Comparison of ENCODE assay signal across 1 cellular context in the genomic region with DNA sequence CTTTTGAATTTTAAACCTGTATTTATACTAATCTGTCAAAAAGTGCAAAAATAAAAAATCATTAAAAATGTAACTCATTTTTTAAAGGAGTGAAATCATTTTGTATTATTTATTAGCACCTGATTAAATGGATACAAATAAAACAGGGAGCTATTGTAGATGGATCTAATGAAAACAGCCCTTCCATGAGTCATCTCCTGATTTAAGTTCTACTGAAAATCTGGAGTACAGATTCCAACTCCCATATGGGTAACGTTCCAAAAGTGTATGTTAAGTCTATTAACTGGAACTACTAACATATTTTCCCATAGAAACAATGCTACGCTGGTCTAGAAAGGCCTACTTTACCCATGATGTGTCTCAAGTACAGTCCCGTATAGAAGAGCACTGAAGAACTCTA.
TF ChIP-seq lines count a peak whose summit lies in the region.

No MANE protein-coding gene starts in this region.

TF ChIP-seq in GM23338, 12 proteins besides CTCF, POLR2A, EP300 and RAD21 (continued from another document):
- TF ChIP-seq, protein P1, sequence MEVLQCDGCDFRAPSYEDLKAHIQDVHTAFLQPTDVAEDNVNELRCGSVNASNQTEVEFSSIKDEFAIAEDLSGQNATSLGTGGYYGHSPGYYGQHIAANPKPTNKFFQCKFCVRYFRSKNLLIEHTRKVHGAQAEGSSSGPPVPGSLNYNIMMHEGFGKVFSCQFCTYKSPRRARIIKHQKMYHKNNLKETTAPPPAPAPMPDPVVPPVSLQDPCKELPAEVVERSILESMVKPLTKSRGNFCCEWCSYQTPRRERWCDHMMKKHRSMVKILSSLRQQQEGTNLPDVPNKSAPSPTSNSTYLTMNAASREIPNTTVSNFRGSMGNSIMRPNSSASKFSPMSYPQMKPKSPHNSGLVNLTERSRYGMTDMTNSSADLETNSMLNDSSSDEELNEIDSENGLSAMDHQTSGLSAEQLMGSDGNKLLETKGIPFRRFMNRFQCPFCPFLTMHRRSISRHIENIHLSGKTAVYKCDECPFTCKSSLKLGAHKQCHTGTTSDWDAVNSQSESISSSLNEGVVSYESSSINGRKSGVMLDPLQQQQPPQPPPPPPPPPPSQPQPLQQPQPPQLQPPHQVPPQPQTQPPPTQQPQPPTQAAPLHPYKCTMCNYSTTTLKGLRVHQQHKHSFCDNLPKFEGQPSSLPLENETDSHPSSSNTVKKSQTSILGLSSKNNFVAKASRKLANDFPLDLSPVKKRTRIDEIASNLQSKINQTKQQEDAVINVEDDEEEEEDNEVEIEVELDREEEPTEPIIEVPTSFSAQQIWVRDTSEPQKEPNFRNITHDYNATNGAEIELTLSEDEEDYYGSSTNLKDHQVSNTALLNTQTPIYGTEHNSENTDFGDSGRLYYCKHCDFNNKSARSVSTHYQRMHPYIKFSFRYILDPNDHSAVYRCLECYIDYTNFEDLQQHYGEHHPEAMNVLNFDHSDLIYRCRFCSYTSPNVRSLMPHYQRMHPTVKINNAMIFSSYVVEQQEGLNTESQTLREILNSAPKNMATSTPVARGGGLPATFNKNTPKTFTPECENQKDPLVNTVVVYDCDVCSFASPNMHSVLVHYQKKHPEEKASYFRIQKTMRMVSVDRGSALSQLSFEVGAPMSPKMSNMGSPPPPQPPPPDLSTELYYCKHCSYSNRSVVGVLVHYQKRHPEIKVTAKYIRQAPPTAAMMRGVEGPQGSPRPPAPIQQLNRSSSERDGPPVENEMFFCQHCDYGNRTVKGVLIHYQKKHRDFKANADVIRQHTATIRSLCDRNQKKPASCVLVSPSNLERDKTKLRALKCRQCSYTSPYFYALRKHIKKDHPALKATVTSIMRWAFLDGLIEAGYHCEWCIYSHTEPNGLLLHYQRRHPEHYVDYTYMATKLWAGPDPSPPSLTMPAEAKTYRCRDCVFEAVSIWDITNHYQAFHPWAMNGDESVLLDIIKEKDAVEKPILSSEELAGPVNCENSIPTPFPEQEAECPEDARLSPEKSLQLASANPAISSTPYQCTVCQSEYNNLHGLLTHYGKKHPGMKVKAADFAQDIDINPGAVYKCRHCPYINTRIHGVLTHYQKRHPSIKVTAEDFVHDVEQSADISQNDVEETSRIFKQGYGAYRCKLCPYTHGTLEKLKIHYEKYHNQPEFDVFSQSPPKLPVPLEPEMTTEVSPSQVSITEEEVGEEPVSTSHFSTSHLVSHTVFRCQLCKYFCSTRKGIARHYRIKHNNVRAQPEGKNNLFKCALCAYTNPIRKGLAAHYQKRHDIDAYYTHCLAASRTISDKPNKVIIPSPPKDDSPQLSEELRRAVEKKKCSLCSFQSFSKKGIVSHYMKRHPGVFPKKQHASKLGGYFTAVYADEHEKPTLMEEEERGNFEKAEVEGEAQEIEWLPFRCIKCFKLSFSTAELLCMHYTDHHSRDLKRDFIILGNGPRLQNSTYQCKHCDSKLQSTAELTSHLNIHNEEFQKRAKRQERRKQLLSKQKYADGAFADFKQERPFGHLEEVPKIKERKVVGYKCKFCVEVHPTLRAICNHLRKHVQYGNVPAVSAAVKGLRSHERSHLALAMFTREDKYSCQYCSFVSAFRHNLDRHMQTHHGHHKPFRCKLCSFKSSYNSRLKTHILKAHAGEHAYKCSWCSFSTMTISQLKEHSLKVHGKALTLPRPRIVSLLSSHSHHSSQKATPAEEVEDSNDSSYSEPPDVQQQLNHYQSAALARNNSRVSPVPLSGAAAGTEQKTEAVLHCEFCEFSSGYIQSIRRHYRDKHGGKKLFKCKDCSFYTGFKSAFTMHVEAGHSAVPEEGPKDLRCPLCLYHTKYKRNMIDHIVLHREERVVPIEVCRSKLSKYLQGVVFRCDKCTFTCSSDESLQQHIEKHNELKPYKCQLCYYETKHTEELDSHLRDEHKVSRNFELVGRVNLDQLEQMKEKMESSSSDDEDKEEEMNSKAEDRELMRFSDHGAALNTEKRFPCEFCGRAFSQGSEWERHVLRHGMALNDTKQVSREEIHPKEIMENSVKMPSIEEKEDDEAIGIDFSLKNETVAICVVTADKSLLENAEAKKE (CRISPR knock-in tag; IDR thresholded peaks at IDR 0.05), result no peak
- TF ChIP-seq, protein P2, sequence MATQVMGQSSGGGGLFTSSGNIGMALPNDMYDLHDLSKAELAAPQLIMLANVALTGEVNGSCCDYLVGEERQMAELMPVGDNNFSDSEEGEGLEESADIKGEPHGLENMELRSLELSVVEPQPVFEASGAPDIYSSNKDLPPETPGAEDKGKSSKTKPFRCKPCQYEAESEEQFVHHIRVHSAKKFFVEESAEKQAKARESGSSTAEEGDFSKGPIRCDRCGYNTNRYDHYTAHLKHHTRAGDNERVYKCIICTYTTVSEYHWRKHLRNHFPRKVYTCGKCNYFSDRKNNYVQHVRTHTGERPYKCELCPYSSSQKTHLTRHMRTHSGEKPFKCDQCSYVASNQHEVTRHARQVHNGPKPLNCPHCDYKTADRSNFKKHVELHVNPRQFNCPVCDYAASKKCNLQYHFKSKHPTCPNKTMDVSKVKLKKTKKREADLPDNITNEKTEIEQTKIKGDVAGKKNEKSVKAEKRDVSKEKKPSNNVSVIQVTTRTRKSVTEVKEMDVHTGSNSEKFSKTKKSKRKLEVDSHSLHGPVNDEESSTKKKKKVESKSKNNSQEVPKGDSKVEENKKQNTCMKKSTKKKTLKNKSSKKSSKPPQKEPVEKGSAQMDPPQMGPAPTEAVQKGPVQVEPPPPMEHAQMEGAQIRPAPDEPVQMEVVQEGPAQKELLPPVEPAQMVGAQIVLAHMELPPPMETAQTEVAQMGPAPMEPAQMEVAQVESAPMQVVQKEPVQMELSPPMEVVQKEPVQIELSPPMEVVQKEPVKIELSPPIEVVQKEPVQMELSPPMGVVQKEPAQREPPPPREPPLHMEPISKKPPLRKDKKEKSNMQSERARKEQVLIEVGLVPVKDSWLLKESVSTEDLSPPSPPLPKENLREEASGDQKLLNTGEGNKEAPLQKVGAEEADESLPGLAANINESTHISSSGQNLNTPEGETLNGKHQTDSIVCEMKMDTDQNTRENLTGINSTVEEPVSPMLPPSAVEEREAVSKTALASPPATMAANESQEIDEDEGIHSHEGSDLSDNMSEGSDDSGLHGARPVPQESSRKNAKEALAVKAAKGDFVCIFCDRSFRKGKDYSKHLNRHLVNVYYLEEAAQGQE (IDR thresholded peaks at IDR 0.05; ENCODE audit: unreplicated experiment), result no peak
- TF ChIP-seq ZNF331 (CRISPR knock-in tag; IDR thresholded peaks at IDR 0.05; ENCODE audit: low read depth) (no peak), EZH2phosphoT487 (IDR thresholded peaks at IDR 0.05; ENCODE audit: unreplicated experiment) (no peak), CREB1 (CRISPR knock-in tag; IDR thresholded peaks at IDR 0.05; ENCODE audit: low read depth) (no peak), ZNF114 (CRISPR knock-in tag; IDR thresholded peaks at IDR 0.05) (no peak), JUNB (IDR thresholded peaks at IDR 0.05; ENCODE audit: unreplicated experiment) (no peak), STAT1 (IDR thresholded peaks at IDR 0.05; ENCODE audit: unreplicated experiment) (no peak), NANOG (IDR thresholded peaks at IDR 0.05; ENCODE audit: borderline replicate concordance) (no peak)
- TF ChIP-seq, protein P3, sequence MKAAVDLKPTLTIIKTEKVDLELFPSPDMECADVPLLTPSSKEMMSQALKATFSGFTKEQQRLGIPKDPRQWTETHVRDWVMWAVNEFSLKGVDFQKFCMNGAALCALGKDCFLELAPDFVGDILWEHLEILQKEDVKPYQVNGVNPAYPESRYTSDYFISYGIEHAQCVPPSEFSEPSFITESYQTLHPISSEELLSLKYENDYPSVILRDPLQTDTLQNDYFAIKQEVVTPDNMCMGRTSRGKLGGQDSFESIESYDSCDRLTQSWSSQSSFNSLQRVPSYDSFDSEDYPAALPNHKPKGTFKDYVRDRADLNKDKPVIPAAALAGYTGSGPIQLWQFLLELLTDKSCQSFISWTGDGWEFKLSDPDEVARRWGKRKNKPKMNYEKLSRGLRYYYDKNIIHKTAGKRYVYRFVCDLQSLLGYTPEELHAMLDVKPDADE (IDR thresholded peaks at IDR 0.05), result no peak
